In the genomic region with DNA sequence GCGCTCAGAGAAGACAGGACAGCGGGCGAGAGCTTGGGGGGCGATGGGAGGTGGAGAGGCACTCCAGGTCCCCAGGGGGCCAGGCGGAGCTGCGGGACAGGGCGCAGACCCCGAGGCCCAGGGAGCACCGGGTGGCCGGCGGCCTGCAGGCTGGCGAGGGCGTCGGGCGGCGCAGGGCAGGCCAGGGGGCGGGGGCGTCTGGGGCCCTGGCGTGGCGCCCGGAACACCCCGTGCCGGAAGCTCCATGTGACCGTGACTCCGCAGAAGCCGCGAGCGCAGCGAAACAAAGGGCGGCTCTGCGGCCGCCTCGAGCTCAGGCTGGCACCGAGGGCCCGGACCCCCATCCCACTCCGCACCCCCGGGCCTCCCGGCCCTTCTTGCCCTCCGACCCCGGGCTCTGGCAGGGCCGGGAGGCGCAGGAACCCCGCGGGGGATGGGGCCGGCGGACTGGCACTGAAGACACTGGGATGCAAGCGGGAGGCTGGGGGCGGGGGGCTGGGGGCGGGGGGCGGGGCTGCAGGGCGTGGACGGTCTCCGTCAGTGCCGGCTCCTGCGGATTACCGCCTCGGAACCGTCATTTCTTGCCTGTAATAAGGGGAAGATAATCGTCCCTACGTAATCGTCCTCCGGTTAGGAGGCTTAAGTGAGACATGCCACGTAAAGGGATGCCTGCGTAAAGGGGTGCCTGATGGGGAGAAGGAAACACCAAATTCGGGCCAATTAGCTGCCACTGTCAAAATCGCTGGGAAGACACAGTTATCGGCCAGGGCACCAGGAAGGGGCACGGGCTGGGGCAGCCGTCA, we compare ENCODE assay signal across 1 cellular context.
TF ChIP-seq lines count a peak whose summit lies in the region.

No MANE protein-coding gene starts in this region.

TF ChIP-seq in GM12878, 131 proteins besides CTCF, POLR2A, EP300 and RAD21 (continued from another document):
- TF ChIP-seq, protein P1, sequence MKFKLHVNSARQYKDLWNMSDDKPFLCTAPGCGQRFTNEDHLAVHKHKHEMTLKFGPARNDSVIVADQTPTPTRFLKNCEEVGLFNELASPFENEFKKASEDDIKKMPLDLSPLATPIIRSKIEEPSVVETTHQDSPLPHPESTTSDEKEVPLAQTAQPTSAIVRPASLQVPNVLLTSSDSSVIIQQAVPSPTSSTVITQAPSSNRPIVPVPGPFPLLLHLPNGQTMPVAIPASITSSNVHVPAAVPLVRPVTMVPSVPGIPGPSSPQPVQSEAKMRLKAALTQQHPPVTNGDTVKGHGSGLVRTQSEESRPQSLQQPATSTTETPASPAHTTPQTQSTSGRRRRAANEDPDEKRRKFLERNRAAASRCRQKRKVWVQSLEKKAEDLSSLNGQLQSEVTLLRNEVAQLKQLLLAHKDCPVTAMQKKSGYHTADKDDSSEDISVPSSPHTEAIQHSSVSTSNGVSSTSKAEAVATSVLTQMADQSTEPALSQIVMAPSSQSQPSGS (IDR thresholded peaks at IDR 0.05; ENCODE audit: low read length), result no peak
- TF ChIP-seq SMAD5 (IDR thresholded peaks at IDR 0.05; ENCODE audit: low read depth) (no peak), KLF5 (IDR thresholded peaks at IDR 0.05; ENCODE audit: partially characterized antibody) (peak; percentile 32), RAD51 (IDR thresholded peaks at IDR 0.05) (peak; percentile 62; the same call in 1 of the 2 replicates), SREBF2 (IDR thresholded peaks at IDR 0.05; ENCODE audit: low read length) (no peak), YY1 (IDR thresholded peaks at IDR 0.05; ENCODE audit: low read depth, low read length) (0 out of 2 replicates have a peak, but pooled peaks have one; percentile 36), POLR2AphosphoS5 (IDR thresholded peaks at IDR 0.05; ENCODE audit: low read length) (peak; percentile 52; the same call in 1 of the 2 replicates), CREB1 (IDR thresholded peaks at IDR 0.05; ENCODE audit: low read depth) (peak; percentile 76), RUNX3 (IDR thresholded peaks at IDR 0.05; ENCODE audit: low read length) (peak; percentile 57; the same call in 1 of the 2 replicates), LARP7 (IDR thresholded peaks at IDR 0.05) (peak; percentile 73), NBN (IDR thresholded peaks at IDR 0.05) (no peak), POLR2AphosphoS2 (IDR thresholded peaks at IDR 0.05; ENCODE audit: low read depth, low read length) (0 out of 2 replicates have a peak, but pooled peaks have one; percentile 33), DPF2 (IDR thresholded peaks at IDR 0.05) (peak; percentile 89), MYB (IDR thresholded peaks at IDR 0.05; ENCODE audit: borderline replicate concordance, low read depth, low read length) (no peak), SP1 (IDR thresholded peaks at IDR 0.05; ENCODE audit: low read depth, low read length) (no peak), MTA3 (IDR thresholded peaks at IDR 0.05; ENCODE audit: borderline replicate concordance, low read length) (no peak), ESRRA (IDR thresholded peaks at IDR 0.05; ENCODE audit: low read length) (no peak), IKZF1 (conservative IDR thresholded peaks at IDR 0.05) (peak; percentile 82), SMC3 (IDR thresholded peaks at IDR 0.05; ENCODE audit: borderline replicate concordance, low read length) (no peak), KDM1A (IDR thresholded peaks at IDR 0.05; ENCODE audit: borderline replicate concordance) (no peak), SUPT20H (IDR thresholded peaks at IDR 0.05; ENCODE audit: borderline replicate concordance, control insufficient read depth, low read depth, low read length) (no peak)
- TF ChIP-seq, protein P2, sequence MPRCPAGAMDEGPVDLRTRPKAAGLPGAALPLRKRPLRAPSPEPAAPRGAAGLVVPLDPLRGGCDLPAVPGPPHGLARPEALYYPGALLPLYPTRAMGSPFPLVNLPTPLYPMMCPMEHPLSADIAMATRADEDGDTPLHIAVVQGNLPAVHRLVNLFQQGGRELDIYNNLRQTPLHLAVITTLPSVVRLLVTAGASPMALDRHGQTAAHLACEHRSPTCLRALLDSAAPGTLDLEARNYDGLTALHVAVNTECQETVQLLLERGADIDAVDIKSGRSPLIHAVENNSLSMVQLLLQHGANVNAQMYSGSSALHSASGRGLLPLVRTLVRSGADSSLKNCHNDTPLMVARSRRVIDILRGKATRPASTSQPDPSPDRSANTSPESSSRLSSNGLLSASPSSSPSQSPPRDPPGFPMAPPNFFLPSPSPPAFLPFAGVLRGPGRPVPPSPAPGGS (IDR thresholded peaks at IDR 0.05; ENCODE audit: borderline replicate concordance, insufficient read depth, low read depth, low read length, poor library complexity, severe bottlenecking), result peak; percentile 55
- TF ChIP-seq, protein P3, sequence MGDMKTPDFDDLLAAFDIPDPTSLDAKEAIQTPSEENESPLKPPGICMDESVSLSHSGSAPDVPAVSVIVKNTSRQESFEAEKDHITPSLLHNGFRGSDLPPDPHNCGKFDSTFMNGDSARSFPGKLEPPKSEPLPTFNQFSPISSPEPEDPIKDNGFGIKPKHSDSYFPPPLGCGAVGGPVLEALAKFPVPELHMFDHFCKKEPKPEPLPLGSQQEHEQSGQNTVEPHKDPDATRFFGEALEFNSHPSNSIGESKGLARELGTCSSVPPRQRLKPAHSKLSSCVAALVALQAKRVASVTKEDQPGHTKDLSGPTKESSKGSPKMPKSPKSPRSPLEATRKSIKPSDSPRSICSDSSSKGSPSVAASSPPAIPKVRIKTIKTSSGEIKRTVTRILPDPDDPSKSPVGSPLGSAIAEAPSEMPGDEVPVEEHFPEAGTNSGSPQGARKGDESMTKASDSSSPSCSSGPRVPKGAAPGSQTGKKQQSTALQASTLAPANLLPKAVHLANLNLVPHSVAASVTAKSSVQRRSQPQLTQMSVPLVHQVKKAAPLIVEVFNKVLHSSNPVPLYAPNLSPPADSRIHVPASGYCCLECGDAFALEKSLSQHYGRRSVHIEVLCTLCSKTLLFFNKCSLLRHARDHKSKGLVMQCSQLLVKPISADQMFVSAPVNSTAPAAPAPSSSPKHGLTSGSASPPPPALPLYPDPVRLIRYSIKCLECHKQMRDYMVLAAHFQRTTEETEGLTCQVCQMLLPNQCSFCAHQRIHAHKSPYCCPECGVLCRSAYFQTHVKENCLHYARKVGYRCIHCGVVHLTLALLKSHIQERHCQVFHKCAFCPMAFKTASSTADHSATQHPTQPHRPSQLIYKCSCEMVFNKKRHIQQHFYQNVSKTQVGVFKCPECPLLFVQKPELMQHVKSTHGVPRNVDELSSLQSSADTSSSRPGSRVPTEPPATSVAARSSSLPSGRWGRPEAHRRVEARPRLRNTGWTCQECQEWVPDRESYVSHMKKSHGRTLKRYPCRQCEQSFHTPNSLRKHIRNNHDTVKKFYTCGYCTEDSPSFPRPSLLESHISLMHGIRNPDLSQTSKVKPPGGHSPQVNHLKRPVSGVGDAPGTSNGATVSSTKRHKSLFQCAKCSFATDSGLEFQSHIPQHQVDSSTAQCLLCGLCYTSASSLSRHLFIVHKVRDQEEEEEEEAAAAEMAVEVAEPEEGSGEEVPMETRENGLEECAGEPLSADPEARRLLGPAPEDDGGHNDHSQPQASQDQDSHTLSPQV (IDR thresholded peaks at IDR 0.05), result no peak
- TF ChIP-seq, protein P4, sequence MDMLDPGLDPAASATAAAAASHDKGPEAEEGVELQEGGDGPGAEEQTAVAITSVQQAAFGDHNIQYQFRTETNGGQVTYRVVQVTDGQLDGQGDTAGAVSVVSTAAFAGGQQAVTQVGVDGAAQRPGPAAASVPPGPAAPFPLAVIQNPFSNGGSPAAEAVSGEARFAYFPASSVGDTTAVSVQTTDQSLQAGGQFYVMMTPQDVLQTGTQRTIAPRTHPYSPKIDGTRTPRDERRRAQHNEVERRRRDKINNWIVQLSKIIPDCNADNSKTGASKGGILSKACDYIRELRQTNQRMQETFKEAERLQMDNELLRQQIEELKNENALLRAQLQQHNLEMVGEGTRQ (IDR thresholded peaks at IDR 0.05; ENCODE audit: borderline replicate concordance, low read depth, low read length), result peak; percentile 45
